Comparison of ENCODE assay signal across 1 cellular context in genomic region chr10:124048371-124049290, GRCh38.
TF ChIP-seq lines count a peak whose summit lies in the region.

No MANE protein-coding gene starts in this region.

TF ChIP-seq in HepG2, 621 proteins besides CTCF, POLR2A, EP300 and RAD21 (continued from another document and continues in another):
- TF ChIP-seq KIAA2018 (CRISPR knock-in tag; IDR thresholded peaks at IDR 0.05; ENCODE audit: borderline replicate concordance) (no peak), NONO (IDR thresholded peaks at IDR 0.05) (no peak), NONO (CRISPR knock-in tag; conservative IDR thresholded peaks at IDR 0.05) (peak; percentile 57; the same call in 1 of the 2 replicates), TMF1 (CRISPR knock-in tag; IDR thresholded peaks at IDR 0.05; ENCODE audit: low read depth) (no peak), MTA1 (CRISPR knock-in tag; IDR thresholded peaks at IDR 0.05; ENCODE audit: borderline replicate concordance) (peak; percentile 75; the same call in 1 of the 2 replicates), KLF6 (CRISPR knock-in tag; IDR thresholded peaks at IDR 0.05) (no peak; the same call in 1 of the 2 replicates), MED13 (CRISPR knock-in tag; IDR thresholded peaks at IDR 0.05) (no peak), ZFX (CRISPR knock-in tag; IDR thresholded peaks at IDR 0.05; ENCODE audit: low read depth) (peak; percentile 40), ERF (CRISPR knock-in tag; IDR thresholded peaks at IDR 0.05) (peak; percentile 68), ZNF446 (CRISPR knock-in tag; IDR thresholded peaks at IDR 0.05) (no peak), ZC3H13 (CRISPR knock-in tag; IDR thresholded peaks at IDR 0.05) (0 out of 2 replicates have a peak, but pooled peaks have one; percentile 46), YEATS4 (CRISPR knock-in tag; IDR thresholded peaks at IDR 0.05; ENCODE audit: borderline replicate concordance) (peak; percentile 58; the same call in 1 of the 2 replicates), ZNF639 (CRISPR knock-in tag; conservative IDR thresholded peaks at IDR 0.05) (0 out of 2 replicates have a peak, but pooled peaks have one; percentile 42), KDM1A (CRISPR knock-in tag; IDR thresholded peaks at IDR 0.05) (no peak; the same call in 1 of the 2 replicates), ZNF576 (CRISPR knock-in tag; IDR thresholded peaks at IDR 0.05) (no peak)
- TF ChIP-seq, protein P1, sequence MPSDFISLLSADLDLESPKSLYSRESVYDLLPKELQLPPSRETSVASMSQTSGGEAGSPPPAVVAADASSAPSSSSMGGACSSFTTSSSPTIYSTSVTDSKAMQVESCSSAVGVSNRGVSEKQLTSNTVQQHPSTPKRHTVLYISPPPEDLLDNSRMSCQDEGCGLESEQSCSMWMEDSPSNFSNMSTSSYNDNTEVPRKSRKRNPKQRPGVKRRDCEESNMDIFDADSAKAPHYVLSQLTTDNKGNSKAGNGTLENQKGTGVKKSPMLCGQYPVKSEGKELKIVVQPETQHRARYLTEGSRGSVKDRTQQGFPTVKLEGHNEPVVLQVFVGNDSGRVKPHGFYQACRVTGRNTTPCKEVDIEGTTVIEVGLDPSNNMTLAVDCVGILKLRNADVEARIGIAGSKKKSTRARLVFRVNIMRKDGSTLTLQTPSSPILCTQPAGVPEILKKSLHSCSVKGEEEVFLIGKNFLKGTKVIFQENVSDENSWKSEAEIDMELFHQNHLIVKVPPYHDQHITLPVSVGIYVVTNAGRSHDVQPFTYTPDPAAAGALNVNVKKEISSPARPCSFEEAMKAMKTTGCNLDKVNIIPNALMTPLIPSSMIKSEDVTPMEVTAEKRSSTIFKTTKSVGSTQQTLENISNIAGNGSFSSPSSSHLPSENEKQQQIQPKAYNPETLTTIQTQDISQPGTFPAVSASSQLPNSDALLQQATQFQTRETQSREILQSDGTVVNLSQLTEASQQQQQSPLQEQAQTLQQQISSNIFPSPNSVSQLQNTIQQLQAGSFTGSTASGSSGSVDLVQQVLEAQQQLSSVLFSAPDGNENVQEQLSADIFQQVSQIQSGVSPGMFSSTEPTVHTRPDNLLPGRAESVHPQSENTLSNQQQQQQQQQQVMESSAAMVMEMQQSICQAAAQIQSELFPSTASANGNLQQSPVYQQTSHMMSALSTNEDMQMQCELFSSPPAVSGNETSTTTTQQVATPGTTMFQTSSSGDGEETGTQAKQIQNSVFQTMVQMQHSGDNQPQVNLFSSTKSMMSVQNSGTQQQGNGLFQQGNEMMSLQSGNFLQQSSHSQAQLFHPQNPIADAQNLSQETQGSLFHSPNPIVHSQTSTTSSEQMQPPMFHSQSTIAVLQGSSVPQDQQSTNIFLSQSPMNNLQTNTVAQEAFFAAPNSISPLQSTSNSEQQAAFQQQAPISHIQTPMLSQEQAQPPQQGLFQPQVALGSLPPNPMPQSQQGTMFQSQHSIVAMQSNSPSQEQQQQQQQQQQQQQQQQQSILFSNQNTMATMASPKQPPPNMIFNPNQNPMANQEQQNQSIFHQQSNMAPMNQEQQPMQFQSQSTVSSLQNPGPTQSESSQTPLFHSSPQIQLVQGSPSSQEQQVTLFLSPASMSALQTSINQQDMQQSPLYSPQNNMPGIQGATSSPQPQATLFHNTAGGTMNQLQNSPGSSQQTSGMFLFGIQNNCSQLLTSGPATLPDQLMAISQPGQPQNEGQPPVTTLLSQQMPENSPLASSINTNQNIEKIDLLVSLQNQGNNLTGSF (CRISPR knock-in tag; IDR thresholded peaks at IDR 0.05) = no peak
- TF ChIP-seq, protein P2, sequence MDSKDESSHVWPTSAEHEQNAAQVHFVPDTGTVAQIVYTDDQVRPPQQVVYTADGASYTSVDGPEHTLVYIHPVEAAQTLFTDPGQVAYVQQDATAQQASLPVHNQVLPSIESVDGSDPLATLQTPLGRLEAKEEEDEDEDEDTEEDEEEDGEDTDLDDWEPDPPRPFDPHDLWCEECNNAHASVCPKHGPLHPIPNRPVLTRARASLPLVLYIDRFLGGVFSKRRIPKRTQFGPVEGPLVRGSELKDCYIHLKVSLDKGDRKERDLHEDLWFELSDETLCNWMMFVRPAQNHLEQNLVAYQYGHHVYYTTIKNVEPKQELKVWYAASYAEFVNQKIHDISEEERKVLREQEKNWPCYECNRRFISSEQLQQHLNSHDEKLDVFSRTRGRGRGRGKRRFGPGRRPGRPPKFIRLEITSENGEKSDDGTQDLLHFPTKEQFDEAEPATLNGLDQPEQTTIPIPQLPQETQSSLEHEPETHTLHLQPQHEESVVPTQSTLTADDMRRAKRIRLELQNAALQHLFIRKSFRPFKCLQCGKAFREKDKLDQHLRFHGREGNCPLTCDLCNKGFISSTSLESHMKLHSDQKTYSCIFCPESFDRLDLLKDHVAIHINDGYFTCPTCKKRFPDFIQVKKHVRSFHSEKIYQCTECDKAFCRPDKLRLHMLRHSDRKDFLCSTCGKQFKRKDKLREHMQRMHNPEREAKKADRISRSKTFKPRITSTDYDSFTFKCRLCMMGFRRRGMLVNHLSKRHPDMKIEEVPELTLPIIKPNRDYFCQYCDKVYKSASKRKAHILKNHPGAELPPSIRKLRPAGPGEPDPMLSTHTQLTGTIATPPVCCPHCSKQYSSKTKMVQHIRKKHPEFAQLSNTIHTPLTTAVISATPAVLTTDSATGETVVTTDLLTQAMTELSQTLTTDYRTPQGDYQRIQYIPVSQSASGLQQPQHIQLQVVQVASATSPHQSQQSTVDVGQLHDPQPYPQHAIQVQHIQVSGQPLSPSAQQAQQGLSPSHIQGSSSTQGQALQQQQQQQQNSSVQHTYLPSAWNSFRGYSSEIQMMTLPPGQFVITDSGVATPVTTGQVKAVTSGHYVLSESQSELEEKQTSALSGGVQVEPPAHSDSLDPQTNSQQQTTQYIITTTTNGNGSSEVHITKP (CRISPR knock-in tag; IDR thresholded peaks at IDR 0.05; ENCODE audit: low read depth) = 0 out of 2 replicates have a peak, but pooled peaks have one; percentile 52
- TF ChIP-seq, protein P3, sequence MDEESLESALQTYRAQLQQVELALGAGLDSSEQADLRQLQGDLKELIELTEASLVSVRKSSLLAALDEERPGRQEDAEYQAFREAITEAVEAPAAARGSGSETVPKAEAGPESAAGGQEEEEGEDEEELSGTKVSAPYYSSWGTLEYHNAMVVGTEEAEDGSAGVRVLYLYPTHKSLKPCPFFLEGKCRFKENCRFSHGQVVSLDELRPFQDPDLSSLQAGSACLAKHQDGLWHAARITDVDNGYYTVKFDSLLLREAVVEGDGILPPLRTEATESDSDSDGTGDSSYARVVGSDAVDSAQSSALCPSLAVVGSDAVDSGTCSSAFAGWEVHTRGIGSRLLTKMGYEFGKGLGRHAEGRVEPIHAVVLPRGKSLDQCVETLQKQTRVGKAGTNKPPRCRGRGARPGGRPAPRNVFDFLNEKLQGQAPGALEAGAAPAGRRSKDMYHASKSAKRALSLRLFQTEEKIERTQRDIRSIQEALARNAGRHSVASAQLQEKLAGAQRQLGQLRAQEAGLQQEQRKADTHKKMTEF (CRISPR knock-in tag; IDR thresholded peaks at IDR 0.05) = peak; percentile 61
- TF ChIP-seq, protein P4, sequence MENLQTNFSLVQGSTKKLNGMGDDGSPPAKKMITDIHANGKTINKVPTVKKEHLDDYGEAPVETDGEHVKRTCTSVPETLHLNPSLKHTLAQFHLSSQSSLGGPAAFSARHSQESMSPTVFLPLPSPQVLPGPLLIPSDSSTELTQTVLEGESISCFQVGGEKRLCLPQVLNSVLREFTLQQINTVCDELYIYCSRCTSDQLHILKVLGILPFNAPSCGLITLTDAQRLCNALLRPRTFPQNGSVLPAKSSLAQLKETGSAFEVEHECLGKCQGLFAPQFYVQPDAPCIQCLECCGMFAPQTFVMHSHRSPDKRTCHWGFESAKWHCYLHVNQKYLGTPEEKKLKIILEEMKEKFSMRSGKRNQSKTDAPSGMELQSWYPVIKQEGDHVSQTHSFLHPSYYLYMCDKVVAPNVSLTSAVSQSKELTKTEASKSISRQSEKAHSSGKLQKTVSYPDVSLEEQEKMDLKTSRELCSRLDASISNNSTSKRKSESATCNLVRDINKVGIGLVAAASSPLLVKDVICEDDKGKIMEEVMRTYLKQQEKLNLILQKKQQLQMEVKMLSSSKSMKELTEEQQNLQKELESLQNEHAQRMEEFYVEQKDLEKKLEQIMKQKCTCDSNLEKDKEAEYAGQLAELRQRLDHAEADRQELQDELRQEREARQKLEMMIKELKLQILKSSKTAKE (CRISPR knock-in tag; IDR thresholded peaks at IDR 0.05; ENCODE audit: borderline replicate concordance) = peak; percentile 89
- TF ChIP-seq, protein P5, sequence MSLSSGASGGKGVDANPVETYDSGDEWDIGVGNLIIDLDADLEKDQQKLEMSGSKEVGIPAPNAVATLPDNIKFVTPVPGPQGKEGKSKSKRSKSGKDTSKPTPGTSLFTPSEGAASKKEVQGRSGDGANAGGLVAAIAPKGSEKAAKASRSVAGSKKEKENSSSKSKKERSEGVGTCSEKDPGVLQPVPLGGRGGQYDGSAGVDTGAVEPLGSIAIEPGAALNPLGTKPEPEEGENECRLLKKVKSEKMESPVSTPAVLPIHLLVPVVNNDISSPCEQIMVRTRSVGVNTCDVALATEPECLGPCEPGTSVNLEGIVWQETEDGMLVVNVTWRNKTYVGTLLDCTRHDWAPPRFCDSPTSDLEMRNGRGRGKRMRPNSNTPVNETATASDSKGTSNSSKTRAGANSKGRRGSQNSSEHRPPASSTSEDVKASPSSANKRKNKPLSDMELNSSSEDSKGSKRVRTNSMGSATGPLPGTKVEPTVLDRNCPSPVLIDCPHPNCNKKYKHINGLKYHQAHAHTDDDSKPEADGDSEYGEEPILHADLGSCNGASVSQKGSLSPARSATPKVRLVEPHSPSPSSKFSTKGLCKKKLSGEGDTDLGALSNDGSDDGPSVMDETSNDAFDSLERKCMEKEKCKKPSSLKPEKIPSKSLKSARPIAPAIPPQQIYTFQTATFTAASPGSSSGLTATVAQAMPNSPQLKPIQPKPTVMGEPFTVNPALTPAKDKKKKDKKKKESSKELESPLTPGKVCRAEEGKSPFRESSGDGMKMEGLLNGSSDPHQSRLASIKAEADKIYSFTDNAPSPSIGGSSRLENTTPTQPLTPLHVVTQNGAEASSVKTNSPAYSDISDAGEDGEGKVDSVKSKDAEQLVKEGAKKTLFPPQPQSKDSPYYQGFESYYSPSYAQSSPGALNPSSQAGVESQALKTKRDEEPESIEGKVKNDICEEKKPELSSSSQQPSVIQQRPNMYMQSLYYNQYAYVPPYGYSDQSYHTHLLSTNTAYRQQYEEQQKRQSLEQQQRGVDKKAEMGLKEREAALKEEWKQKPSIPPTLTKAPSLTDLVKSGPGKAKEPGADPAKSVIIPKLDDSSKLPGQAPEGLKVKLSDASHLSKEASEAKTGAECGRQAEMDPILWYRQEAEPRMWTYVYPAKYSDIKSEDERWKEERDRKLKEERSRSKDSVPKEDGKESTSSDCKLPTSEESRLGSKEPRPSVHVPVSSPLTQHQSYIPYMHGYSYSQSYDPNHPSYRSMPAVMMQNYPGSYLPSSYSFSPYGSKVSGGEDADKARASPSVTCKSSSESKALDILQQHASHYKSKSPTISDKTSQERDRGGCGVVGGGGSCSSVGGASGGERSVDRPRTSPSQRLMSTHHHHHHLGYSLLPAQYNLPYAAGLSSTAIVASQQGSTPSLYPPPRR (CRISPR knock-in tag; IDR thresholded peaks at IDR 0.05; ENCODE audit: borderline replicate concordance) = peak; percentile 85
